15 cellular contexts compared by ENCODE assay signal in genomic region chr15:97623091-97623661, GRCh38.
"Had no signal": no experiment of that assay in that cellular context is flagged by ENCODE, and none has a peak within 500 bp of the region (broad histone marks: within the 10 kb centered on the region; RNA-seq: fewer than 3 reads in every experiment).

No MANE protein-coding gene starts in this region.

- DNase-seq: colonic mucosa; dermis blood vessel endothelial cell; erythroblast; foreskin keratinocyte; islet precursor cell; mammary epithelial cell; natural killer cell; psoas muscle; sigmoid colon; stimulated activated CD4-positive, alpha-beta T cell treated with anti-CD3 and anti-CD28 coated beads, Interleukin-2, amount 100 ng/mL, for 24 hours; stimulated activated CD4-positive, alpha-beta T cell treated with anti-CD3 and anti-CD28 coated beads, Interleukin-4, amount 100 ng/mL, for 4 hours; stimulated activated naive B cell treated with anti-CD40 and anti-IgM and Interleukin-4, amounts not matched to agents 10 μg/mL and 1 μg/mL and 100 μg/mL, for 72 hours; stimulated activated naive CD8-positive, alpha-beta T cell treated with anti-CD3 and anti-CD28 coated beads, Interleukin-15, amount 100 ng/mL, for 72 hours; transverse colon had no signal

- H3K36me3 Mint-ChIP-seq: natural killer cell; stimulated activated naive B cell treated with anti-CD40 and anti-IgM and Interleukin-4, amounts not matched to agents 10 μg/mL and 1 μg/mL and 100 μg/mL, for 72 hours had no signal

- H3K27me3 Mint-ChIP-seq: stimulated activated naive B cell treated with anti-CD40 and anti-IgM and Interleukin-4, amounts not matched to agents 10 μg/mL and 1 μg/mL and 100 μg/mL, for 72 hours; stimulated activated naive CD8-positive, alpha-beta T cell treated with anti-CD3 and anti-CD28 coated beads, Interleukin-15, amount 100 ng/mL, for 72 hours had no signal

- H3K9me3 Mint-ChIP-seq: stimulated activated naive CD8-positive, alpha-beta T cell treated with anti-CD3 and anti-CD28 coated beads, Interleukin-15, amount 100 ng/mL, for 72 hours had no signal

- H3K27ac Mint-ChIP-seq: natural killer cell; stimulated activated naive B cell treated with anti-CD40 and anti-IgM and Interleukin-4, amounts not matched to agents 10 μg/mL and 1 μg/mL and 100 μg/mL, for 72 hours had no signal

- H3K4me3 Mint-ChIP-seq: natural killer cell; stimulated activated naive B cell treated with anti-CD40 and anti-IgM and Interleukin-4, amounts not matched to agents 10 μg/mL and 1 μg/mL and 100 μg/mL, for 72 hours; stimulated activated naive CD8-positive, alpha-beta T cell treated with anti-CD3 and anti-CD28 coated beads, Interleukin-15, amount 100 ng/mL, for 72 hours had no signal

- ATAC-seq: foreskin keratinocyte; left lobe of liver; natural killer cell; psoas muscle; stimulated activated naive B cell treated with anti-CD40 and anti-IgM and Interleukin-4, amounts not matched to agents 10 μg/mL and 1 μg/mL and 100 μg/mL, for 72 hours; stimulated activated naive CD8-positive, alpha-beta T cell treated with anti-CD3 and anti-CD28 coated beads, Interleukin-15, amount 100 ng/mL, for 72 hours had no signal

- H3K4me1 Mint-ChIP-seq: natural killer cell; stimulated activated naive B cell treated with anti-CD40 and anti-IgM and Interleukin-4, amounts not matched to agents 10 μg/mL and 1 μg/mL and 100 μg/mL, for 72 hours; stimulated activated naive CD8-positive, alpha-beta T cell treated with anti-CD3 and anti-CD28 coated beads, Interleukin-15, amount 100 ng/mL, for 72 hours had no signal
